ENCODE assay signal across 9 cellular contexts in genomic region chr17:74566132-74566753, GRCh38. TPM values are rescaled to one million over a fixed set of nuclear protein-coding genes. Genes with fewer than 3 reads are reported as not detected.
DNase-seq lines count a peak whose midpoint lies in the region; ATAC-seq and TF ChIP-seq lines count a peak whose summit lies in the region.
"Had no signal": no experiment of that assay in that cellular context is flagged by ENCODE, and none has a peak within 500 bp of the region (broad histone marks: within the 10 kb centered on the region; RNA-seq: fewer than 3 reads in every experiment).

No MANE protein-coding gene starts in this region.

- H2AFZ ChIP-seq in OCI-LY3 (ENCODE audit: low read depth, low read length) = no peak overlapping the region
- H2AFZ ChIP-seq in mammary epithelial cell (ENCODE audit: low read depth, low read length) = no peak overlapping the region

- intact Hi-C loops in mammary epithelial cell (cut with micrococcal nuclease) = no loop called here

- TF ChIP-seq CTCF in AG09309 (IDR thresholded peaks at IDR 0.05; ENCODE audit: control insufficient read depth, insufficient read depth, low read depth, low read length, missing control alignments) (peak; percentile 58), GM12872 (IDR thresholded peaks at IDR 0.05; ENCODE audit: insufficient read depth, low read depth, low read length) (peak; percentile 86), OCI-LY3 (IDR thresholded peaks at IDR 0.05; ENCODE audit: low read depth, low read length) (peak; percentile 79), mammary epithelial cell (conservative IDR thresholded peaks at IDR 0.05 in 1 of 2, IDR thresholded peaks at IDR 0.05 in 1 of 2; ENCODE audit: extremely low read depth in 1 of 2, insufficient read depth in 1 of 2, low read depth in 1 of 2, low read length in 2 of 2) (peak; percentile 53 to 75)

- H3K9ac ChIP-seq in OCI-LY3 (ENCODE audit: low read length) (no peak overlapping the region), mammary epithelial cell (ENCODE audit: insufficient read depth, low read length) (no peak overlapping the region)

- no TSS peak for BruUV-seq in mammary epithelial cell (replicated peaks; lab: Mats Ljungman, UMichigan)

- H3K9me3 ChIP-seq in OCI-LY3 (ENCODE audit: insufficient read depth, low read length) (no peaks in the 10 kb centered on the region), mammary epithelial cell (replicated peaks; ENCODE audit: insufficient read depth, low read length) (no peaks in the 10 kb centered on the region)

- DNase-seq in AG09309 (ENCODE audit: low read depth) (no peak), mammary epithelial cell (peak; percentile 25), lung microvascular endothelial cell (ENCODE audit: low read depth in 2 of 2) (peak; percentile 8 to 29), hippocampal formation (lab: John Stamatoyannopoulos, UW) (no peak)

- no peaks in the 10 kb centered on the region for H4K20me1 ChIP-seq in OCI-LY3 (ENCODE audit: insufficient read depth, low read length)
- H4K20me1 ChIP-seq in mammary epithelial cell (ENCODE audit: insufficient read depth, low read length) = no peaks in the 10 kb centered on the region

- H3K4me1 ChIP-seq in OCI-LY3 (ENCODE audit: low read length) = peaks cover 23% of the 10 kb centered on the region
- peaks cover 14% of the 10 kb centered on the region for H3K4me1 ChIP-seq in mammary epithelial cell (ENCODE audit: insufficient read depth, low read length)

- H3K27me3 ChIP-seq in OCI-LY3 (ENCODE audit: low read depth, low read length) = peaks cover 6% of the 10 kb centered on the region
- no peaks in the 10 kb centered on the region for H3K27me3 ChIP-seq in mammary epithelial cell (ENCODE audit: insufficient read depth, low read length)

- WGBS in mammary epithelial cell (ENCODE audit: low coverage, missing lambda C conversion rate) = 38% methylated on average over 7 of the region's 9 CpGs

- H3K36me3 ChIP-seq in OCI-LY3 (replicated peaks; ENCODE audit: low read depth, low read length) (no peaks in the 10 kb centered on the region), mammary epithelial cell (ENCODE audit: insufficient read depth, low read length) (no peaks in the 10 kb centered on the region)

- ATAC-seq in GM21447 (IDR thresholded peaks at IDR 0.05; ENCODE audit: unreplicated experiment) (no peak), HG03139 (IDR thresholded peaks at IDR 0.05; ENCODE audit: unreplicated experiment) (no peak)
- ATAC-seq: stimulated activated effector memory CD8-positive, alpha-beta T cell treated with anti-CD3 and anti-CD28 coated beads, Interleukin-12 subunit alpha, Interleukin-12 subunit beta, amount 100 ng/mL, for 72 hours had no signal

- H3K4me3 ChIP-seq in AG09309 (ENCODE audit: control insufficient read depth, low read depth, low read length) = no peak overlapping the region
- H3K4me3 ChIP-seq in OCI-LY3 (ENCODE audit: low read length) = no peak overlapping the region
- no peak overlapping the region for H3K4me3 ChIP-seq in mammary epithelial cell (replicated peaks in 1 of 3; ENCODE audit: insufficient read depth in 1 of 3, low read depth in 2 of 3, low read length in 3 of 3)

- dilution Hi-C loops in mammary epithelial cell (cut with HindIII; ENCODE audit: low sequenced_read_pairs) = loop anchor here (5.0 kb wide), 2 partner anchors 51 to 54 kb away; no protein-coding TSS in a partner anchor

- in situ Hi-C loops in mammary epithelial cell (cut with MboI; ENCODE audit: low sequenced_read_pairs in 2 of 2) = no loop called here

- CTCF ChIA-PET in mammary epithelial cell (lab: Charles Lee; ENCODE audit: low non-redundant PET) = interaction anchor here (0.6 kb wide), 1 partner anchor 426 kb away, joined by 3 read pairs; no protein-coding TSS in a partner anchor

- H3K4me2 ChIP-seq in OCI-LY3 (ENCODE audit: low read length) (peak overlapping the region; percentile 34), mammary epithelial cell (ENCODE audit: insufficient read depth, low read depth, low read length) (no peak overlapping the region)

- H3K27ac ChIP-seq in OCI-LY3 (ENCODE audit: low read length) (no peak overlapping the region), mammary epithelial cell (ENCODE audit: insufficient read depth, low read depth, low read length) (no peak overlapping the region)

- H3K79me2 ChIP-seq in OCI-LY3 (ENCODE audit: low read length) (no peaks in the 10 kb centered on the region), mammary epithelial cell (ENCODE audit: insufficient read depth, low read length) (no peaks in the 10 kb centered on the region)

RNA-seq across cellular contexts. Expression of gene CD300H, which starts 1.1 kb away (rescaled TPM):
- total RNA-seq in mammary epithelial cell (not detected), lung microvascular endothelial cell (not detected in 2 replicates)
- not detected for polyA plus RNA-seq in mammary epithelial cell
- polyA minus RNA-seq in mammary epithelial cell = not detected

RNA-seq across cellular contexts. Expression of gene CD300C, which starts 20.3 kb away (rescaled TPM):
- total RNA-seq in mammary epithelial cell = not detected
- polyA plus RNA-seq in mammary epithelial cell = not detected
- polyA minus RNA-seq in mammary epithelial cell = not detected
- total RNA-seq in lung microvascular endothelial cell = not detected in 2 replicates

RNA-seq across cellular contexts. Expression of gene CD300LD, which starts 25.8 kb away (rescaled TPM):
- total RNA-seq in mammary epithelial cell (not detected), lung microvascular endothelial cell (not detected in 2 replicates)
- not detected for polyA plus RNA-seq in mammary epithelial cell
- not detected for polyA minus RNA-seq in mammary epithelial cell

RNA-seq across cellular contexts. Expression of gene CD300LB, which starts 35.0 kb away (rescaled TPM):
- not detected for total RNA-seq in mammary epithelial cell
- not detected for polyA plus RNA-seq in mammary epithelial cell
- not detected for polyA minus RNA-seq in mammary epithelial cell
- not detected in 2 replicates for total RNA-seq in lung microvascular endothelial cell

RNA-seq across cellular contexts. Expression of gene CD300E, which starts 57.3 kb away (rescaled TPM):
- total RNA-seq in mammary epithelial cell (not detected), lung microvascular endothelial cell (not detected in 2 replicates)
- polyA plus RNA-seq in mammary epithelial cell = not detected
- polyA minus RNA-seq in mammary epithelial cell = not detected

Comparison
In these comparisons a context has a peak if more than half of its experiments do, and no peak if none do; other contexts are left out.
1. DNase-seq: peak in mammary epithelial cell (single experiment) and lung microvascular endothelial cell (2 of 2); none in AG09309 (single experiment) and hippocampal formation (0 of 2).
2. Peak in every context shown above with its lines, with median percentiles within 50 percentile points of each other: CTCF ChIP-seq.